Comparison of ENCODE assay signal across 1 cellular context in the genomic region with DNA sequence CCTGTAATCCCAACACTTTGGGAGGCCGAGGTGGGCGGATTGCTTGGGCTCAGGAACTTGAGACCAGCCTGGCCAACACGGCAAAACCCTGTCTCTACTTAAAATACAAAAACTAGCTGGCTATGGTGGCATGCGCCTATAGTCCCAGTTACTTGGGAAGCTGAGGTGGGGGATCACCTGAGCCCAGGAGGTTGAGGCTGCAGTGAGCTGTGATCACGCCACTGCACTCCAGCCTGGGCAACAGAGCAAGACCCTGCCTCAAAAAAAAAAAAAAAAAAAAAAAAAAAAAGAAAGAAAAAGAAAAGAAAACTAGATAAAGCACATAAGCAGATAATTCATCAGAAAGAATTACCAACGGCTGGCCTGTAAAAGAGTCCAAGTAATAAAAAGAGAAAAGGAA. TPM values are rescaled to one million over a fixed set of nuclear protein-coding genes. Genes with fewer than 3 reads are reported as not detected.
"Had no signal": no experiment of that assay in that cellular context is flagged by ENCODE, and none has a peak within 500 bp of the region (broad histone marks: within the 10 kb centered on the region; RNA-seq: fewer than 3 reads in every experiment).

No MANE protein-coding gene starts in this region.

RNA-seq across cellular contexts. Expression of gene ASPRV1, which starts 39.1 kb away (rescaled TPM):
- polyA plus RNA-seq: hepatocyte had no signal
